ENCODE assay signal across 1 cellular context in genomic region chr12:25250744-25251730, GRCh38.
TF ChIP-seq lines count a peak whose summit lies in the region.

TSS of gene KRAS (minus strand) at chr12:25250929.

TF ChIP-seq in HepG2, 621 proteins besides CTCF, POLR2A, EP300 and RAD21 (continued from another document and continues in another):
- TF ChIP-seq YY1 (IDR thresholded peaks at IDR 0.05; ENCODE audit: insufficient read depth, insufficient replicate concordance, low read depth, low read length) (peak; percentile 85), DRAP1 (CRISPR knock-in tag; IDR thresholded peaks at IDR 0.05) (no peak), MTF2 (CRISPR knock-in tag; IDR thresholded peaks at IDR 0.05; ENCODE audit: borderline replicate concordance) (peak; percentile 87; the same call in 1 of the 2 replicates), ZNF138 (CRISPR knock-in tag; IDR thresholded peaks at IDR 0.05; ENCODE audit: low read depth) (no peak), RERE (CRISPR knock-in tag; IDR thresholded peaks at IDR 0.05; ENCODE audit: low read depth) (no peak), U2AF1 (optimal IDR thresholded peaks at IDR 0.05; ENCODE audit: low read depth, low read length) (no peak), ZXDC (CRISPR knock-in tag; IDR thresholded peaks at IDR 0.05) (peak; percentile 58; the same call in 1 of the 2 replicates), SP4 (CRISPR knock-in tag; IDR thresholded peaks at IDR 0.05) (peak; percentile 62; the same call in 1 of the 2 replicates), ZEB1 (IDR thresholded peaks at IDR 0.05; ENCODE audit: insufficient replicate concordance, low read depth) (no peak), ZNF841 (CRISPR knock-in tag; IDR thresholded peaks at IDR 0.05; ENCODE audit: borderline replicate concordance) (no peak; the same call in 1 of the 2 replicates), SIN3A (IDR thresholded peaks at IDR 0.05; ENCODE audit: borderline replicate concordance, low read depth, low read length) (peak; percentile 61; the same call in 1 of the 2 replicates), PAWR (CRISPR knock-in tag; IDR thresholded peaks at IDR 0.05; ENCODE audit: borderline replicate concordance) (no peak), PTBP1 (IDR thresholded peaks at IDR 0.05; ENCODE audit: low read depth, low read length, poor library complexity, severe bottlenecking) (no peak), SNAPC2 (CRISPR knock-in tag; IDR thresholded peaks at IDR 0.05) (no peak), SATB2 (CRISPR knock-in tag; IDR thresholded peaks at IDR 0.05) (0 out of 2 replicates have a peak, but pooled peaks have one; percentile 22), ZNF674 (CRISPR knock-in tag; IDR thresholded peaks at IDR 0.05; ENCODE audit: low read depth) (0 out of 2 replicates have a peak, but pooled peaks have one; percentile 67), ELF4 (CRISPR knock-in tag; IDR thresholded peaks at IDR 0.05; ENCODE audit: borderline replicate concordance) (no peak), STAT5B (CRISPR knock-in tag; IDR thresholded peaks at IDR 0.05) (no peak), FOSL1 (CRISPR knock-in tag; IDR thresholded peaks at IDR 0.05; ENCODE audit: borderline replicate concordance) (no peak), ZFX (CRISPR knock-in tag; IDR thresholded peaks at IDR 0.05; ENCODE audit: low read depth) (peak; percentile 66; the same call in 1 of the 2 replicates), ZNF10 (CRISPR knock-in tag; IDR thresholded peaks at IDR 0.05; ENCODE audit: borderline replicate concordance, low read depth) (no peak), ZSCAN29 (CRISPR knock-in tag; conservative IDR thresholded peaks at IDR 0.05) (no peak), ZNF543 (CRISPR knock-in tag; IDR thresholded peaks at IDR 0.05) (no peak), ZNF17 (CRISPR knock-in tag; IDR thresholded peaks at IDR 0.05) (no peak), HIVEP1 (CRISPR knock-in tag; IDR thresholded peaks at IDR 0.05) (no peak), MEIS1 (CRISPR knock-in tag; IDR thresholded peaks at IDR 0.05; ENCODE audit: borderline replicate concordance) (no peak), RBFOX2 (IDR thresholded peaks at IDR 0.05; ENCODE audit: low read depth, low read length) (peak; percentile 84), ZFP91 (CRISPR knock-in tag; IDR thresholded peaks at IDR 0.05; ENCODE audit: borderline replicate concordance) (peak; percentile 57; the same call in 1 of the 2 replicates), TBP (CRISPR knock-in tag; IDR thresholded peaks at IDR 0.05) (no peak), ZNF512 (CRISPR knock-in tag; IDR thresholded peaks at IDR 0.05) (no peak), GMEB1 (CRISPR knock-in tag; IDR thresholded peaks at IDR 0.05; ENCODE audit: borderline replicate concordance) (peak; percentile 71; the same call in 1 of the 2 replicates), ARNTL (CRISPR knock-in tag; IDR thresholded peaks at IDR 0.05) (no peak), HOMEZ (CRISPR knock-in tag; IDR thresholded peaks at IDR 0.05; ENCODE audit: low read depth) (peak; percentile 50; the same call in 1 of the 2 replicates), SNAPC4 (CRISPR knock-in tag; IDR thresholded peaks at IDR 0.05) (no peak), PHF8 (CRISPR knock-in tag; IDR thresholded peaks at IDR 0.05) (peak; percentile 42; the same call in 1 of the 2 replicates), NFKB2 (CRISPR knock-in tag; IDR thresholded peaks at IDR 0.05; ENCODE audit: borderline replicate concordance) (no peak; the same call in 1 of the 2 replicates), DR1 (CRISPR knock-in tag; IDR thresholded peaks at IDR 0.05) (no peak), ZNF570 (CRISPR knock-in tag; IDR thresholded peaks at IDR 0.05; ENCODE audit: borderline replicate concordance) (no peak)
